26 cellular contexts compared by ENCODE assay signal in the genomic region with DNA sequence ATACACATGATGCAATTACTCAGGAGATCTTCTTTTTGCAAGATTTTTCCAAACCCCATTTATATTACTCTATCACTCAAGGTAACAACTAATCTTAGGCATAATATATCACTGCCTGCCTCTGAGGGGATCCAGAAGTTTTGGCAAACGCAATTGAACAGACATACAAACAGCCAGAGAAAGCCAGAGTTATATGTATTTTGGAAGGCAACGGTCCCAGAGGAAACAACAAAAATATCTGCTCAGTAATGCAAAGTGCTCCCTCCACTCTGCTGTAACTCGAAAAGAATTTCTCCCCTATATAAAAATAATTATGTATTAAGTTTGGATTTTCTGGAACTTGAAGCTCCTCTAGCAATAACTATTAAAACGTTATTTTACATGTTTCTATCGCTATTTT. TPM values are rescaled to one million over a fixed set of nuclear protein-coding genes. Genes with fewer than 3 reads are reported as not detected.
"Had no signal": no experiment of that assay in that cellular context is flagged by ENCODE, and none has a peak within 500 bp of the region (broad histone marks: within the 10 kb centered on the region; RNA-seq: fewer than 3 reads in every experiment).

No MANE protein-coding gene starts in this region.

- H3K4me3 Mint-ChIP-seq: activated CD4-positive, alpha-beta T cell treated with anti-CD3 and anti-CD28 coated beads for 36 hours; activated naive CD8-positive, alpha-beta T cell; activated T-helper 1 cell treated with anti-CD3 and anti-CD28 coated beads, Interleukin-12 subunit alpha, Interleukin-12 subunit beta, Interleukin-2, Interleukin-4 antibody, amounts not matched to agents 30 ng/mL and 10 ng/mL and 1 ng/mL, durations not matched to agents 14 hours and 24 hours and 36 hours; endodermal cell; neural crest cell; stimulated activated naive B cell treated with anti-CD40 and anti-IgM and Interleukin-4, amounts not matched to agents 10 μg/mL and 1 μg/mL and 100 μg/mL, for 72 hours; T-helper 2 cell treated with Interferon-gamma antibody and Interleukin-4, amounts not matched to agents 5 μg/mL and 100 μg/mL, for 36 hours had no signal

- H3K4me1 Mint-ChIP-seq: activated CD4-positive, alpha-beta T cell treated with anti-CD3 and anti-CD28 coated beads for 36 hours; endodermal cell had no signal

- H3K27ac Mint-ChIP-seq: activated CD4-positive, alpha-beta T cell treated with anti-CD3 and anti-CD28 coated beads for 36 hours; activated naive CD8-positive, alpha-beta T cell; activated T-helper 1 cell treated with anti-CD3 and anti-CD28 coated beads, Interleukin-12 subunit alpha, Interleukin-12 subunit beta, Interleukin-2, Interleukin-4 antibody, amounts not matched to agents 30 ng/mL and 10 ng/mL and 1 ng/mL, durations not matched to agents 14 hours and 24 hours and 36 hours; endodermal cell; stimulated activated naive B cell treated with anti-CD40 and anti-IgM and Interleukin-4, amounts not matched to agents 10 μg/mL and 1 μg/mL and 100 μg/mL, for 72 hours; T-helper 2 cell treated with Interferon-gamma antibody and Interleukin-4, amounts not matched to agents 5 μg/mL and 100 μg/mL, for 36 hours had no signal

- H3K9me3 Mint-ChIP-seq: activated T-helper 1 cell treated with anti-CD3 and anti-CD28 coated beads, Interleukin-12 subunit alpha, Interleukin-12 subunit beta, Interleukin-2, Interleukin-4 antibody, amounts not matched to agents 30 ng/mL and 10 ng/mL and 1 ng/mL, durations not matched to agents 14 hours and 24 hours and 36 hours; endodermal cell; neural crest cell; T-helper 2 cell treated with Interferon-gamma antibody and Interleukin-4, amounts not matched to agents 5 μg/mL and 100 μg/mL, for 36 hours had no signal

- H3K36me3 Mint-ChIP-seq: activated naive CD8-positive, alpha-beta T cell; stimulated activated naive B cell treated with anti-CD40 and anti-IgM and Interleukin-4, amounts not matched to agents 10 μg/mL and 1 μg/mL and 100 μg/mL, for 72 hours had no signal

- H3K36me3 ChIP-seq: gastrocnemius medialis, heart left ventricle, left ventricle myocardium inferior, prostate gland, right atrium auricular region, tibial artery had no signal

- DNase-seq: activated CD4-positive, alpha-beta T cell treated with anti-CD3 and anti-CD28 coated beads for 36 hours; activated CD4-positive, alpha-beta T cell treated with anti-CD3 and anti-CD28 coated beads, Interleukin-2, amount 50 U/mL, for 48 hours; activated gamma-delta T cell treated with Interleukin-2 at 50 U/mL for 16 hours; activated T-cell treated with anti-CD3 and anti-CD28 coated beads for 4 hours; caudate nucleus; endodermal cell; gastrocnemius medialis; heart left ventricle; left ventricle myocardium inferior; mammary epithelial cell; stimulated activated naive B cell treated with anti-CD40 and anti-IgM and Interleukin-4, amounts not matched to agents 10 μg/mL and 1 μg/mL and 100 μg/mL, for 72 hours; tibial artery had no signal

- ATAC-seq: activated CD4-positive, alpha-beta T cell treated with anti-CD3 and anti-CD28 coated beads for 36 hours; gastrocnemius medialis; heart left ventricle; stimulated activated naive B cell treated with anti-CD40 and anti-IgM and Interleukin-4, amounts not matched to agents 10 μg/mL and 1 μg/mL and 100 μg/mL, for 72 hours had no signal

- H3K9me3 ChIP-seq: gastrocnemius medialis, heart left ventricle, left ventricle myocardium inferior, prostate gland, right atrium auricular region, tibial artery had no signal

- H3K27me3 ChIP-seq: gastrocnemius medialis, right atrium auricular region, tibial artery had no signal

- FAIRE-seq: colon, TTC549, urothelium cell line had no signal

- H3K4me3 ChIP-seq: gastrocnemius medialis, heart left ventricle, left ventricle myocardium inferior, prostate gland, right atrium auricular region, tibial artery had no signal

- H3K4me1 ChIP-seq: gastrocnemius medialis, prostate gland, right atrium auricular region had no signal

- H3K27ac ChIP-seq: gastrocnemius medialis, heart left ventricle, left ventricle myocardium inferior, prostate gland, right atrium auricular region had no signal

RNA-seq across cellular contexts. Expression of gene GKN1, which starts 3.9 kb away (rescaled TPM):
- total RNA-seq: activated CD4-positive, alpha-beta T cell treated with anti-CD3 and anti-CD28 coated beads for 36 hours; activated T-helper 1 cell treated with anti-CD3 and anti-CD28 coated beads, Interleukin-12 subunit alpha, Interleukin-12 subunit beta, Interleukin-2, Interleukin-4 antibody, amounts not matched to agents 30 ng/mL and 10 ng/mL and 1 ng/mL, durations not matched to agents 14 hours and 24 hours and 36 hours; endodermal cell; fibroblast of lung; gastrocnemius medialis; heart left ventricle; left ventricle myocardium inferior; mammary epithelial cell; myocyte; neural crest cell; omental fat pad; prostate gland; right atrium auricular region; subcutaneous adipose tissue had no signal
- polyA plus RNA-seq: fibroblast of lung, heart left ventricle, mammary epithelial cell had no signal

RNA-seq across cellular contexts. Expression of gene GKN2, which starts 17.9 kb away (rescaled TPM):
- total RNA-seq: activated CD4-positive, alpha-beta T cell treated with anti-CD3 and anti-CD28 coated beads for 36 hours; activated T-helper 1 cell treated with anti-CD3 and anti-CD28 coated beads, Interleukin-12 subunit alpha, Interleukin-12 subunit beta, Interleukin-2, Interleukin-4 antibody, amounts not matched to agents 30 ng/mL and 10 ng/mL and 1 ng/mL, durations not matched to agents 14 hours and 24 hours and 36 hours; endodermal cell; fibroblast of lung; gastrocnemius medialis; heart left ventricle; kidney epithelial cell; left ventricle myocardium inferior; mammary epithelial cell; myocyte; neural crest cell; omental fat pad; prostate gland; right atrium auricular region; subcutaneous adipose tissue had no signal
- polyA plus RNA-seq: fibroblast of lung, heart left ventricle, mammary epithelial cell had no signal

RNA-seq across cellular contexts. Expression of gene ANTXR1, which starts 42.4 kb away (rescaled TPM):
- total RNA-seq: activated T-helper 1 cell treated with anti-CD3 and anti-CD28 coated beads, Interleukin-12 subunit alpha, Interleukin-12 subunit beta, Interleukin-2, Interleukin-4 antibody, amounts not matched to agents 30 ng/mL and 10 ng/mL and 1 ng/mL, durations not matched to agents 14 hours and 24 hours and 36 hours had no signal
